ENCODE assay signal across 27 cellular contexts in the genomic region with DNA sequence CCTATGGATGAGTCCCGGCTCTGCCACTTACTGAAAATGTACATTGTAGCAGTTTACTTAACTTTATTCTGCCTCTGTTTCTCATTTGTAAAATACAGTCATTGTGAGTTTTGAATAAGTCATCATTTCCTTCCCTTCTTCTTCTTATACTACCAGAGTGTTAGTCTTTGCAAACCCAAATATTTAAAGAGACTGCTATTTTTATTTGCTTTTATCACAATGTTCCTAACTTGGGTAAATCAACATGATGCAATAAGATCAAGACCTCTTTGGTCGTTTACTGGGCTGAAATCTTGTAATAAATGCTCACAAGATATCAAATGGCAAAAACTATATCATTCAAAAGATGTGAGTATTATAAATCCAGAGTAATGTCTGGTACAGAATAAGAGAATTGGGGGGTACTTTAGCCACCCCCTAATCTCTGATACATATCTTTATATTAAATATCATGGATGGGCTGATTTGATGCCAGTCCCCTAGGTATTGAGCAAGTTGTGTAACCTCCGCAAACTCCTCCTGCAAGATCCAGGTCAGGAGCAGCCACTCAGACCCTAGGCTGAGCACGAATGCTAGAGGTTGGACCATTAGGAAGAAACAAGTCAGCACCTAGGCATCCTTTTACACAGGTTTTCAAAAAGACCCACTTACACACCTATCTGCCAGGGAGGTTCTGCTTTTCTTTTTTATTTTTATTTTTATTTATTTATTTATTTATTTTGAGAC.
"Had no signal": no experiment of that assay in that cellular context is flagged by ENCODE, and none has a peak within 500 bp of the region (broad histone marks: within the 10 kb centered on the region; RNA-seq: fewer than 3 reads in every experiment).

No MANE protein-coding gene starts in this region.

- H3K4me1 ChIP-seq: right atrium auricular region, stomach, testis, thyroid gland, transverse colon, upper lobe of left lung, vagina had no signal

- H3K9me3 ChIP-seq: neutrophil, ovary, right atrium auricular region, stomach, testis, thyroid gland, transverse colon, upper lobe of left lung, vagina had no signal

- H3K9ac ChIP-seq: neural progenitor cell had no signal

- DNase-seq: islet precursor cell; mesendoderm; naive B cell; natural killer cell; nephron progenitor cell; occipital lobe; ovary; stimulated activated CD4-positive, alpha-beta T cell treated with anti-CD3 and anti-CD28 coated beads, Interleukin-12 subunit alpha, Interleukin-12 subunit beta, amount 100 ng/mL, for 4 hours; stimulated activated CD4-positive, alpha-beta T cell treated with anti-CD3 and anti-CD28 coated beads, Interleukin-15, amount 100 ng/mL, for 24 hours; stimulated activated CD4-positive, alpha-beta T cell treated with anti-CD3 and anti-CD28 coated beads, Interleukin-2, amount 100 ng/mL, for 24 hours; stimulated activated CD4-positive, alpha-beta T cell treated with anti-CD3 and anti-CD28 coated beads, Interleukin-4, amount 100 ng/mL, for 1 hour; stimulated activated naive B cell treated with anti-CD40 and anti-IgM and Interleukin-4, amounts not matched to agents 10 μg/mL and 1 μg/mL and 100 μg/mL, for 72 hours; stimulated activated naive CD8-positive, alpha-beta T cell treated with anti-CD3 and anti-CD28 coated beads, Interleukin-15, Interleukin-2, amounts not matched to agents 100 U/mL and 50 U/mL, for 24 hours; stomach; testis; thyroid gland; transverse colon; upper lobe of left lung had no signal

- H2AFZ ChIP-seq: neural progenitor cell had no signal

- H3K36me3 Mint-ChIP-seq: mesothelial cell of epicardium; naive B cell; natural killer cell; stimulated activated naive B cell treated with anti-CD40 and anti-IgM and Interleukin-4, amounts not matched to agents 10 μg/mL and 1 μg/mL and 100 μg/mL, for 72 hours had no signal

- H3K4me3 Mint-ChIP-seq: mesothelial cell of epicardium; natural killer cell; nephron progenitor cell; neural progenitor cell; stimulated activated naive B cell treated with anti-CD40 and anti-IgM and Interleukin-4, amounts not matched to agents 10 μg/mL and 1 μg/mL and 100 μg/mL, for 72 hours had no signal

- H3K4me1 Mint-ChIP-seq: mesothelial cell of epicardium, nephron progenitor cell, neural progenitor cell had no signal

- H3K4me2 ChIP-seq: neural progenitor cell had no signal

- H3K27ac ChIP-seq: neural progenitor cell, neutrophil, ovary, right atrium auricular region, skin epidermis, stomach, testis, thyroid gland, transverse colon, upper lobe of left lung, vagina had no signal

- H3K27me3 Mint-ChIP-seq: naive B cell; progenitor cell of endocrine pancreas; stimulated activated naive B cell treated with anti-CD40 and anti-IgM and Interleukin-4, amounts not matched to agents 10 μg/mL and 1 μg/mL and 100 μg/mL, for 72 hours had no signal

- H3K36me3 ChIP-seq: neural progenitor cell, neutrophil, ovary, right atrium auricular region, stomach, thyroid gland, transverse colon, upper lobe of left lung, vagina had no signal

- H3K27ac Mint-ChIP-seq: mesothelial cell of epicardium; natural killer cell; nephron progenitor cell; neural progenitor cell; progenitor cell of endocrine pancreas; stimulated activated naive B cell treated with anti-CD40 and anti-IgM and Interleukin-4, amounts not matched to agents 10 μg/mL and 1 μg/mL and 100 μg/mL, for 72 hours had no signal

- H3K9me3 Mint-ChIP-seq: mesothelial cell of epicardium; natural killer cell; nephron progenitor cell; neural progenitor cell; stimulated activated naive B cell treated with anti-CD40 and anti-IgM and Interleukin-4, amounts not matched to agents 10 μg/mL and 1 μg/mL and 100 μg/mL, for 72 hours had no signal

- ATAC-seq: natural killer cell; sciatic nerve; stimulated activated naive B cell treated with anti-CD40 and anti-IgM and Interleukin-4, amounts not matched to agents 10 μg/mL and 1 μg/mL and 100 μg/mL, for 72 hours; stimulated activated naive CD8-positive, alpha-beta T cell treated with anti-CD3 and anti-CD28 coated beads, Interleukin-15, Interleukin-2, amounts not matched to agents 100 U/mL and 50 U/mL, for 24 hours had no signal

- H3K27me3 ChIP-seq: neural progenitor cell, ovary, right atrium auricular region, stomach, testis, thyroid gland, transverse colon, upper lobe of left lung, vagina had no signal

- H3K4me3 ChIP-seq: lung, neural progenitor cell, ovary, right atrium auricular region, skin epidermis, stomach, testis, thyroid gland, transverse colon, upper lobe of left lung, vagina had no signal
